Comparison of ENCODE assay signal across 20 cellular contexts in genomic region chr2:174484573-174484972, GRCh38. TPM values are rescaled to one million over a fixed set of nuclear protein-coding genes. Genes with fewer than 3 reads are reported as not detected.
A peak's percentile ranks its signal among the peaks of the same experiment; 100 is the strongest.
DNase-seq lines count a peak whose midpoint lies in the region; ATAC-seq and TF ChIP-seq lines count a peak whose summit lies in the region.
"Had no signal": no experiment of that assay in that cellular context is flagged by ENCODE, and none has a peak within 500 bp of the region (broad histone marks: within the 10 kb centered on the region; RNA-seq: fewer than 3 reads in every experiment).

No MANE protein-coding gene starts in this region.

- 73 to 81% methylated on average over 2 of the region's 2 CpGs for WGBS in esophagus squamous epithelium, 2 donors

- H3K36me3 ChIP-seq in esophagus squamous epithelium (peaks cover 0 to 29% (median 0%) of the 10 kb centered on the region in 3 donors), H7 (replicated peaks; ENCODE audit: control insufficient read depth, insufficient read depth, low read length) (no peaks in the 10 kb centered on the region)

- H3K9me3 Mint-ChIP-seq in activated CD8-positive, alpha-beta memory T cell treated with anti-CD3 and anti-CD28 coated beads, Interleukin-2, amount 10 ng/mL, durations not matched to agents 7 days and 5 days (ENCODE audit: low read depth): no peaks in the 10 kb centered on the region
- H3K9me3 Mint-ChIP-seq in T-cell: no peaks in the 10 kb centered on the region
- H3K9me3 Mint-ChIP-seq in stimulated activated effector memory CD8-positive, alpha-beta T cell treated with anti-CD3 and anti-CD28 coated beads, Interleukin-12 subunit alpha, Interleukin-12 subunit beta, amount 100 ng/mL, for 72 hours: no peaks in the 10 kb centered on the region

- peak overlapping the region in 2 of 4 donors; percentile 16 to 85 for H3K27ac ChIP-seq in esophagus squamous epithelium
- H3K27ac ChIP-seq: SK-N-MC, VCaP had no signal

- H3K4me1 ChIP-seq in esophagus squamous epithelium: peaks cover 0 to 35% (median 0%) of the 10 kb centered on the region in 3 donors

- H3K4me3 ChIP-seq in esophagus squamous epithelium (peak overlapping the region in 3 of 4 donors; percentile 65 to 81 (median 74)), H7 (ENCODE audit: insufficient read depth, low read depth, low read length) (no peak overlapping the region)
- H3K4me3 ChIP-seq: SK-N-MC had no signal

- H3K27me3 Mint-ChIP-seq in activated CD8-positive, alpha-beta memory T cell treated with anti-CD3 and anti-CD28 coated beads, Interleukin-2, amount 10 ng/mL, durations not matched to agents 7 days and 5 days: no peaks in the 10 kb centered on the region
- no peaks in the 10 kb centered on the region for H3K27me3 Mint-ChIP-seq in T-cell

- intact Hi-C loops in esophagus squamous epithelium (cut with DNase I): no loop called here

- H3K9me3 ChIP-seq in esophagus squamous epithelium: no peaks in the 10 kb centered on the region

- CTCF ChIA-PET in activated CD8-positive, alpha-beta memory T cell treated with anti-CD3 and anti-CD28 coated beads, Interleukin-2, amount 10 ng/mL, durations not matched to agents 7 days and 5 days (lab: Charles Lee): interaction anchor here (1.0 to 8.6 kb wide), 12 partner anchors 9 to 143 kb away, joined by 3 to 56 read pairs (median 4); no protein-coding TSS in a partner anchor
- CTCF ChIA-PET in T-cell (lab: Charles Lee): interaction anchor here (0.6 to 4.7 kb wide), 5 partner anchors 9 to 1480 kb away, joined by 3 to 28 read pairs (median 5); no protein-coding TSS in a partner anchor

- TF ChIP-seq CTCF in esophagus squamous epithelium (IDR thresholded peaks at IDR 0.05): no peak
- no peak for TF ChIP-seq CTCF in omental fat pad (IDR thresholded peaks at IDR 0.05)

- H3K27me3 ChIP-seq in esophagus squamous epithelium: no peaks in the 10 kb centered on the region
- peaks cover 13% of the 10 kb centered on the region for H3K27me3 ChIP-seq in H7 (ENCODE audit: control insufficient read depth, insufficient read depth, low read length)

- peak overlapping the region; percentile 95 for H3K4me3 Mint-ChIP-seq in activated CD8-positive, alpha-beta memory T cell treated with anti-CD3 and anti-CD28 coated beads, Interleukin-2, amount 10 ng/mL, durations not matched to agents 7 days and 5 days
- peak overlapping the region; percentile 91 to 99 (median 98) for H3K4me3 Mint-ChIP-seq in T-cell
- H3K4me3 Mint-ChIP-seq in stimulated activated effector memory CD8-positive, alpha-beta T cell treated with anti-CD3 and anti-CD28 coated beads, Interleukin-12 subunit alpha, Interleukin-12 subunit beta, amount 100 ng/mL, for 72 hours: peak overlapping the region; percentile 97

- no peak for ATAC-seq in activated CD8-positive, alpha-beta memory T cell treated with anti-CD3 and anti-CD28 coated beads, Interleukin-2, amount 10 ng/mL, durations not matched to agents 7 days and 5 days
- ATAC-seq in T-cell (replicated peaks in 1 of 4): no peak
- no peak for ATAC-seq in stimulated activated effector memory CD8-positive, alpha-beta T cell treated with anti-CD3 and anti-CD28 coated beads, Interleukin-12 subunit alpha, Interleukin-12 subunit beta, amount 100 ng/mL, for 72 hours
- no peak for ATAC-seq in GM18868 (IDR thresholded peaks at IDR 0.05; ENCODE audit: unreplicated experiment)
- no peak for ATAC-seq in omental fat pad (ENCODE audit: low FRiP score)
- ATAC-seq: PC-3, sciatic nerve had no signal

- no peak for DNase-seq in activated CD8-positive, alpha-beta memory T cell treated with anti-CD3 and anti-CD28 coated beads, Interleukin-2, amount 10 ng/mL, durations not matched to agents 7 days and 5 days
- DNase-seq in activated CD8-positive, alpha-beta memory T cell treated with anti-CD3 and anti-CD28 coated beads, Interleukin-2, amount 50 U/mL, for 4 hours: no peak
- DNase-seq in T-cell (no peak), esophagus squamous epithelium (lab: John Stamatoyannopoulos, UW) (no peak), H7 (no peak), omental fat pad (ENCODE audit: low spot score) (no peak)
- no peak for DNase-seq in stimulated activated effector memory CD8-positive, alpha-beta T cell treated with anti-CD3 and anti-CD28 coated beads, Interleukin-12 subunit alpha, Interleukin-12 subunit beta, amount 100 ng/mL, for 72 hours (ENCODE audit: low spot score in 2 of 2)
- DNase-seq: amygdala; islet precursor cell; mesendoderm; NCI-H1930; NCI-H526 treated with DMSO at 0.1 percent for 48 hours; PC-3; stimulated activated CD4-positive, alpha-beta T cell treated with anti-CD3 and anti-CD28 coated beads, Interleukin-2, amount 100 ng/mL, for 48 hours; trophoblast cell had no signal

- POLR2A ChIA-PET in T-cell (lab: Charles Lee): interaction anchor here (0.5 to 1.2 kb wide), 6 partner anchors 9 to 695 kb away, joined by 3 to 5 read pairs (median 3); no protein-coding TSS in a partner anchor

- H3K4me1 Mint-ChIP-seq in activated CD8-positive, alpha-beta memory T cell treated with anti-CD3 and anti-CD28 coated beads, Interleukin-2, amount 10 ng/mL, durations not matched to agents 7 days and 5 days: peaks cover 35% of the 10 kb centered on the region
- H3K4me1 Mint-ChIP-seq in T-cell: peaks cover 45 to 61% (median 48%) of the 10 kb centered on the region in 3 donors
- peaks cover 36% of the 10 kb centered on the region for H3K4me1 Mint-ChIP-seq in stimulated activated effector memory CD8-positive, alpha-beta T cell treated with anti-CD3 and anti-CD28 coated beads, Interleukin-12 subunit alpha, Interleukin-12 subunit beta, amount 100 ng/mL, for 72 hours

- H3K27ac Mint-ChIP-seq in activated CD8-positive, alpha-beta memory T cell treated with anti-CD3 and anti-CD28 coated beads, Interleukin-2, amount 10 ng/mL, durations not matched to agents 7 days and 5 days: no peak overlapping the region
- H3K27ac Mint-ChIP-seq in T-cell: peak overlapping the region; percentile 15 to 44
- H3K27ac Mint-ChIP-seq in stimulated activated effector memory CD8-positive, alpha-beta T cell treated with anti-CD3 and anti-CD28 coated beads, Interleukin-12 subunit alpha, Interleukin-12 subunit beta, amount 100 ng/mL, for 72 hours: peak overlapping the region; percentile 23

- TF ChIP-seq POLR2A in esophagus squamous epithelium (IDR thresholded peaks at IDR 0.05): no peak

- peaks cover 16% of the 10 kb centered on the region for H3K36me3 Mint-ChIP-seq in activated CD8-positive, alpha-beta memory T cell treated with anti-CD3 and anti-CD28 coated beads, Interleukin-2, amount 10 ng/mL, durations not matched to agents 7 days and 5 days
- peaks cover 22% of the 10 kb centered on the region for H3K36me3 Mint-ChIP-seq in T-cell
- peaks cover 25% of the 10 kb centered on the region for H3K36me3 Mint-ChIP-seq in stimulated activated effector memory CD8-positive, alpha-beta T cell treated with anti-CD3 and anti-CD28 coated beads, Interleukin-12 subunit alpha, Interleukin-12 subunit beta, amount 100 ng/mL, for 72 hours

RNA-seq across cellular contexts. Expression of gene GPR155, which starts 2.3 kb away (rescaled TPM):
- 10 to 100 TPM in 1 of 2 experiments, 1 to 10 TPM in 1; 7.1 to 13.5 TPM for total RNA-seq in activated CD8-positive, alpha-beta memory T cell treated with anti-CD3 and anti-CD28 coated beads, Interleukin-2, amount 10 ng/mL, durations not matched to agents 7 days and 5 days
- total RNA-seq in T-cell (10 to 100 TPM; 12.4 to 25.2 (median 17.8) TPM), esophagus squamous epithelium (1 to 10 TPM; 2.1 to 9.9 (median 3.6) TPM), omental fat pad (1 to 10 TPM; 3.6 to 8.0 (median 6.2) TPM)
- total RNA-seq in H7 (2014; rRNA removed; shearing (Covaris generic)): 0.26 and 0.42 TPM in 2 replicates
- total RNA-seq: A673 had no signal
